3 cellular contexts compared by ENCODE assay signal in genomic region chr3:15634671-15635661, GRCh38.
TF ChIP-seq lines count a peak whose summit lies in the region.

No MANE protein-coding gene starts in this region.

TF ChIP-seq in liver, 16 proteins besides CTCF, POLR2A, EP300 and RAD21:
- TF ChIP-seq YY1 (IDR thresholded peaks at IDR 0.05) (no peak), RXRA (IDR thresholded peaks at IDR 0.05) (no peak), FOXA2 (IDR thresholded peaks at IDR 0.05) (no peak), EGR1 (IDR thresholded peaks at IDR 0.05; ENCODE audit: low read depth in 2 of 2) (no peak), FOXA1 (IDR thresholded peaks at IDR 0.05) (no peak), JUND (IDR thresholded peaks at IDR 0.05) (no peak), SP1 (IDR thresholded peaks at IDR 0.05) (no peak)
- TF ChIP-seq, protein P1, sequence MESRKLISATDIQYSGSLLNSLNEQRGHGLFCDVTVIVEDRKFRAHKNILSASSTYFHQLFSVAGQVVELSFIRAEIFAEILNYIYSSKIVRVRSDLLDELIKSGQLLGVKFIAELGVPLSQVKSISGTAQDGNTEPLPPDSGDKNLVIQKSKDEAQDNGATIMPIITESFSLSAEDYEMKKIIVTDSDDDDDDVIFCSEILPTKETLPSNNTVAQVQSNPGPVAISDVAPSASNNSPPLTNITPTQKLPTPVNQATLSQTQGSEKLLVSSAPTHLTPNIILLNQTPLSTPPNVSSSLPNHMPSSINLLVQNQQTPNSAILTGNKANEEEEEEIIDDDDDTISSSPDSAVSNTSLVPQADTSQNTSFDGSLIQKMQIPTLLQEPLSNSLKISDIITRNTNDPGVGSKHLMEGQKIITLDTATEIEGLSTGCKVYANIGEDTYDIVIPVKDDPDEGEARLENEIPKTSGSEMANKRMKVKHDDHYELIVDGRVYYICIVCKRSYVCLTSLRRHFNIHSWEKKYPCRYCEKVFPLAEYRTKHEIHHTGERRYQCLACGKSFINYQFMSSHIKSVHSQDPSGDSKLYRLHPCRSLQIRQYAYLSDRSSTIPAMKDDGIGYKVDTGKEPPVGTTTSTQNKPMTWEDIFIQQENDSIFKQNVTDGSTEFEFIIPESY (IDR thresholded peaks at IDR 0.05): no peak

TF ChIP-seq in HepG2, 621 proteins besides CTCF, POLR2A, EP300 and RAD21:
- no peak for TF ChIP-seq SUZ12 (IDR thresholded peaks at IDR 0.05; ENCODE audit: low read depth, low read length)
- TF ChIP-seq MAFK (conservative IDR thresholded peaks at IDR 0.05 in 1 of 2, IDR thresholded peaks at IDR 0.05 in 1 of 2; ENCODE audit: low read length in 2 of 2): peak in 1 of 2 experiments; percentile 43; a peak in 2 of 4 replicates

TF ChIP-seq in neural cell, 6 proteins besides CTCF, POLR2A, EP300 and RAD21:
- no peak for TF ChIP-seq MXI1 (conservative IDR thresholded peaks at IDR 0.05; ENCODE audit: poor library complexity, severe bottlenecking)
- no peak for TF ChIP-seq TAF1 (IDR thresholded peaks at IDR 0.05; ENCODE audit: low read depth)
- no peak for TF ChIP-seq POLR2AphosphoS5 (IDR thresholded peaks at IDR 0.05)
- TF ChIP-seq, protein P2, sequence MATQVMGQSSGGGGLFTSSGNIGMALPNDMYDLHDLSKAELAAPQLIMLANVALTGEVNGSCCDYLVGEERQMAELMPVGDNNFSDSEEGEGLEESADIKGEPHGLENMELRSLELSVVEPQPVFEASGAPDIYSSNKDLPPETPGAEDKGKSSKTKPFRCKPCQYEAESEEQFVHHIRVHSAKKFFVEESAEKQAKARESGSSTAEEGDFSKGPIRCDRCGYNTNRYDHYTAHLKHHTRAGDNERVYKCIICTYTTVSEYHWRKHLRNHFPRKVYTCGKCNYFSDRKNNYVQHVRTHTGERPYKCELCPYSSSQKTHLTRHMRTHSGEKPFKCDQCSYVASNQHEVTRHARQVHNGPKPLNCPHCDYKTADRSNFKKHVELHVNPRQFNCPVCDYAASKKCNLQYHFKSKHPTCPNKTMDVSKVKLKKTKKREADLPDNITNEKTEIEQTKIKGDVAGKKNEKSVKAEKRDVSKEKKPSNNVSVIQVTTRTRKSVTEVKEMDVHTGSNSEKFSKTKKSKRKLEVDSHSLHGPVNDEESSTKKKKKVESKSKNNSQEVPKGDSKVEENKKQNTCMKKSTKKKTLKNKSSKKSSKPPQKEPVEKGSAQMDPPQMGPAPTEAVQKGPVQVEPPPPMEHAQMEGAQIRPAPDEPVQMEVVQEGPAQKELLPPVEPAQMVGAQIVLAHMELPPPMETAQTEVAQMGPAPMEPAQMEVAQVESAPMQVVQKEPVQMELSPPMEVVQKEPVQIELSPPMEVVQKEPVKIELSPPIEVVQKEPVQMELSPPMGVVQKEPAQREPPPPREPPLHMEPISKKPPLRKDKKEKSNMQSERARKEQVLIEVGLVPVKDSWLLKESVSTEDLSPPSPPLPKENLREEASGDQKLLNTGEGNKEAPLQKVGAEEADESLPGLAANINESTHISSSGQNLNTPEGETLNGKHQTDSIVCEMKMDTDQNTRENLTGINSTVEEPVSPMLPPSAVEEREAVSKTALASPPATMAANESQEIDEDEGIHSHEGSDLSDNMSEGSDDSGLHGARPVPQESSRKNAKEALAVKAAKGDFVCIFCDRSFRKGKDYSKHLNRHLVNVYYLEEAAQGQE (IDR thresholded peaks at IDR 0.05; ENCODE audit: borderline replicate concordance): no peak
- no peak for TF ChIP-seq SMC3 (conservative IDR thresholded peaks at IDR 0.05; ENCODE audit: poor library complexity)
- no peak for TF ChIP-seq EZH2 (IDR thresholded peaks at IDR 0.05; ENCODE audit: borderline replicate concordance, insufficient read depth, low read length, poor library complexity, severe bottlenecking)
